1 cellular context compared by ENCODE assay signal in the genomic region with DNA sequence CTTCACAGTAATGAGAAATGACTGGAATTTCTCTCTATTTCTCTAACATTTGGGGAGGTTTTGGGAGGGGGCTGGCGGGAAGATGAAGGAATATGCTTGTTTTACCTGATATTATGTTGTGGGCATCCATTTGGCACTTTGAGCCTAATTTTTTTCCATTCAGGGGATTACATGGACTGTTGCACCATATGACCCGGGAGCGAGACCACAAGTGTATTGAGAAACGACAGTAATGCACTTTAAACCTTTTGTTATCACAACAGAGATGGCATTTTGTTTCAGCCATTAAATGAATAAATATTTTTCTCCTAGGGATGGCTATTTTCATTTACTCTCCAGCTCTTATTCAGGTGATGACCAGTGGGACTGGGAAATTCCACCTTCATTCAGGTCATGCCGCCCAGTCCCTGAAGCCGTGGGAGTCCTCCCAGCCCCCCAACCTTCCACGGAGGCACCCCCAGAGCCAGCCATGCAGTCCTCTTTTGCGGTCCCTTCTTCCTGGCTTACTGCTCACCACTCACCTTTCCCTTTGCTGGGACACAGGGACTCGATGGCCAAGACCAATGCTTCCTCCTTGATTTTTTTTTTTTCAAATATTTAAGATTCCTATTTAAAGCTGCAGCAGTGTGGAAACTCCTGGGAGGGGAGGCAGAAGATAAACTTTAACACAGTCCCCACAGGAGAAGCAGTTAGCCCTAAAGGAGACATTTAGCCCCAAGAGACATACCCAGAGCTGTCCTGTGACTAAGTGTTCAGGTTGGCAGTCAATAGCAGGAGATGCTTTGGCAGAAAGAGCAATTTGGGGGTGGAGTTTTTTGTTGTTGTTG.
TF ChIP-seq lines count a peak whose summit lies in the region.

No MANE protein-coding gene starts in this region.

TF ChIP-seq in GM23338, 12 proteins besides CTCF, POLR2A, EP300 and RAD21 (continued from another document):
- TF ChIP-seq, protein P1, sequence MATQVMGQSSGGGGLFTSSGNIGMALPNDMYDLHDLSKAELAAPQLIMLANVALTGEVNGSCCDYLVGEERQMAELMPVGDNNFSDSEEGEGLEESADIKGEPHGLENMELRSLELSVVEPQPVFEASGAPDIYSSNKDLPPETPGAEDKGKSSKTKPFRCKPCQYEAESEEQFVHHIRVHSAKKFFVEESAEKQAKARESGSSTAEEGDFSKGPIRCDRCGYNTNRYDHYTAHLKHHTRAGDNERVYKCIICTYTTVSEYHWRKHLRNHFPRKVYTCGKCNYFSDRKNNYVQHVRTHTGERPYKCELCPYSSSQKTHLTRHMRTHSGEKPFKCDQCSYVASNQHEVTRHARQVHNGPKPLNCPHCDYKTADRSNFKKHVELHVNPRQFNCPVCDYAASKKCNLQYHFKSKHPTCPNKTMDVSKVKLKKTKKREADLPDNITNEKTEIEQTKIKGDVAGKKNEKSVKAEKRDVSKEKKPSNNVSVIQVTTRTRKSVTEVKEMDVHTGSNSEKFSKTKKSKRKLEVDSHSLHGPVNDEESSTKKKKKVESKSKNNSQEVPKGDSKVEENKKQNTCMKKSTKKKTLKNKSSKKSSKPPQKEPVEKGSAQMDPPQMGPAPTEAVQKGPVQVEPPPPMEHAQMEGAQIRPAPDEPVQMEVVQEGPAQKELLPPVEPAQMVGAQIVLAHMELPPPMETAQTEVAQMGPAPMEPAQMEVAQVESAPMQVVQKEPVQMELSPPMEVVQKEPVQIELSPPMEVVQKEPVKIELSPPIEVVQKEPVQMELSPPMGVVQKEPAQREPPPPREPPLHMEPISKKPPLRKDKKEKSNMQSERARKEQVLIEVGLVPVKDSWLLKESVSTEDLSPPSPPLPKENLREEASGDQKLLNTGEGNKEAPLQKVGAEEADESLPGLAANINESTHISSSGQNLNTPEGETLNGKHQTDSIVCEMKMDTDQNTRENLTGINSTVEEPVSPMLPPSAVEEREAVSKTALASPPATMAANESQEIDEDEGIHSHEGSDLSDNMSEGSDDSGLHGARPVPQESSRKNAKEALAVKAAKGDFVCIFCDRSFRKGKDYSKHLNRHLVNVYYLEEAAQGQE (IDR thresholded peaks at IDR 0.05; ENCODE audit: unreplicated experiment): no peak
- TF ChIP-seq CREB1 (CRISPR knock-in tag; IDR thresholded peaks at IDR 0.05; ENCODE audit: low read depth) (no peak), NANOG (IDR thresholded peaks at IDR 0.05; ENCODE audit: borderline replicate concordance) (no peak), EZH2 (IDR thresholded peaks at IDR 0.05; ENCODE audit: low read depth, unreplicated experiment) (no peak)
- TF ChIP-seq, protein P2, sequence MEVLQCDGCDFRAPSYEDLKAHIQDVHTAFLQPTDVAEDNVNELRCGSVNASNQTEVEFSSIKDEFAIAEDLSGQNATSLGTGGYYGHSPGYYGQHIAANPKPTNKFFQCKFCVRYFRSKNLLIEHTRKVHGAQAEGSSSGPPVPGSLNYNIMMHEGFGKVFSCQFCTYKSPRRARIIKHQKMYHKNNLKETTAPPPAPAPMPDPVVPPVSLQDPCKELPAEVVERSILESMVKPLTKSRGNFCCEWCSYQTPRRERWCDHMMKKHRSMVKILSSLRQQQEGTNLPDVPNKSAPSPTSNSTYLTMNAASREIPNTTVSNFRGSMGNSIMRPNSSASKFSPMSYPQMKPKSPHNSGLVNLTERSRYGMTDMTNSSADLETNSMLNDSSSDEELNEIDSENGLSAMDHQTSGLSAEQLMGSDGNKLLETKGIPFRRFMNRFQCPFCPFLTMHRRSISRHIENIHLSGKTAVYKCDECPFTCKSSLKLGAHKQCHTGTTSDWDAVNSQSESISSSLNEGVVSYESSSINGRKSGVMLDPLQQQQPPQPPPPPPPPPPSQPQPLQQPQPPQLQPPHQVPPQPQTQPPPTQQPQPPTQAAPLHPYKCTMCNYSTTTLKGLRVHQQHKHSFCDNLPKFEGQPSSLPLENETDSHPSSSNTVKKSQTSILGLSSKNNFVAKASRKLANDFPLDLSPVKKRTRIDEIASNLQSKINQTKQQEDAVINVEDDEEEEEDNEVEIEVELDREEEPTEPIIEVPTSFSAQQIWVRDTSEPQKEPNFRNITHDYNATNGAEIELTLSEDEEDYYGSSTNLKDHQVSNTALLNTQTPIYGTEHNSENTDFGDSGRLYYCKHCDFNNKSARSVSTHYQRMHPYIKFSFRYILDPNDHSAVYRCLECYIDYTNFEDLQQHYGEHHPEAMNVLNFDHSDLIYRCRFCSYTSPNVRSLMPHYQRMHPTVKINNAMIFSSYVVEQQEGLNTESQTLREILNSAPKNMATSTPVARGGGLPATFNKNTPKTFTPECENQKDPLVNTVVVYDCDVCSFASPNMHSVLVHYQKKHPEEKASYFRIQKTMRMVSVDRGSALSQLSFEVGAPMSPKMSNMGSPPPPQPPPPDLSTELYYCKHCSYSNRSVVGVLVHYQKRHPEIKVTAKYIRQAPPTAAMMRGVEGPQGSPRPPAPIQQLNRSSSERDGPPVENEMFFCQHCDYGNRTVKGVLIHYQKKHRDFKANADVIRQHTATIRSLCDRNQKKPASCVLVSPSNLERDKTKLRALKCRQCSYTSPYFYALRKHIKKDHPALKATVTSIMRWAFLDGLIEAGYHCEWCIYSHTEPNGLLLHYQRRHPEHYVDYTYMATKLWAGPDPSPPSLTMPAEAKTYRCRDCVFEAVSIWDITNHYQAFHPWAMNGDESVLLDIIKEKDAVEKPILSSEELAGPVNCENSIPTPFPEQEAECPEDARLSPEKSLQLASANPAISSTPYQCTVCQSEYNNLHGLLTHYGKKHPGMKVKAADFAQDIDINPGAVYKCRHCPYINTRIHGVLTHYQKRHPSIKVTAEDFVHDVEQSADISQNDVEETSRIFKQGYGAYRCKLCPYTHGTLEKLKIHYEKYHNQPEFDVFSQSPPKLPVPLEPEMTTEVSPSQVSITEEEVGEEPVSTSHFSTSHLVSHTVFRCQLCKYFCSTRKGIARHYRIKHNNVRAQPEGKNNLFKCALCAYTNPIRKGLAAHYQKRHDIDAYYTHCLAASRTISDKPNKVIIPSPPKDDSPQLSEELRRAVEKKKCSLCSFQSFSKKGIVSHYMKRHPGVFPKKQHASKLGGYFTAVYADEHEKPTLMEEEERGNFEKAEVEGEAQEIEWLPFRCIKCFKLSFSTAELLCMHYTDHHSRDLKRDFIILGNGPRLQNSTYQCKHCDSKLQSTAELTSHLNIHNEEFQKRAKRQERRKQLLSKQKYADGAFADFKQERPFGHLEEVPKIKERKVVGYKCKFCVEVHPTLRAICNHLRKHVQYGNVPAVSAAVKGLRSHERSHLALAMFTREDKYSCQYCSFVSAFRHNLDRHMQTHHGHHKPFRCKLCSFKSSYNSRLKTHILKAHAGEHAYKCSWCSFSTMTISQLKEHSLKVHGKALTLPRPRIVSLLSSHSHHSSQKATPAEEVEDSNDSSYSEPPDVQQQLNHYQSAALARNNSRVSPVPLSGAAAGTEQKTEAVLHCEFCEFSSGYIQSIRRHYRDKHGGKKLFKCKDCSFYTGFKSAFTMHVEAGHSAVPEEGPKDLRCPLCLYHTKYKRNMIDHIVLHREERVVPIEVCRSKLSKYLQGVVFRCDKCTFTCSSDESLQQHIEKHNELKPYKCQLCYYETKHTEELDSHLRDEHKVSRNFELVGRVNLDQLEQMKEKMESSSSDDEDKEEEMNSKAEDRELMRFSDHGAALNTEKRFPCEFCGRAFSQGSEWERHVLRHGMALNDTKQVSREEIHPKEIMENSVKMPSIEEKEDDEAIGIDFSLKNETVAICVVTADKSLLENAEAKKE (CRISPR knock-in tag; IDR thresholded peaks at IDR 0.05): no peak
